Comparison of ENCODE assay signal across 17 cellular contexts in genomic region chr2:232749331-232749730, GRCh38. TPM values are rescaled to one million over a fixed set of nuclear protein-coding genes. Genes with fewer than 3 reads are reported as not detected.
A peak's percentile ranks its signal among the peaks of the same experiment; 100 is the strongest.
DNase-seq lines count a peak whose midpoint lies in the region; ATAC-seq and TF ChIP-seq lines count a peak whose summit lies in the region.
"Had no signal": no experiment of that assay in that cellular context is flagged by ENCODE, and none has a peak within 500 bp of the region (broad histone marks: within the 10 kb centered on the region; RNA-seq: fewer than 3 reads in every experiment).

No MANE protein-coding gene starts in this region.

- H3K4me1 Mint-ChIP-seq in activated CD8-positive, alpha-beta memory T cell treated with anti-CD3 and anti-CD28 coated beads, Interleukin-2, amount 10 ng/mL, durations not matched to agents 7 days and 5 days: peaks cover 24% of the 10 kb centered on the region
- H3K4me1 Mint-ChIP-seq in CD8-positive, alpha-beta T cell (ENCODE audit: low read depth): no peaks in the 10 kb centered on the region
- H3K4me1 Mint-ChIP-seq in endothelial cell (ENCODE audit: unreplicated experiment): no peaks in the 10 kb centered on the region

- H3K9me3 ChIP-seq in CD8-positive, alpha-beta T cell (ENCODE audit: low read length): no peaks in the 10 kb centered on the region
- H3K9me3 ChIP-seq in HEK293 (ENCODE audit: control insufficient read depth, insufficient read depth, low read depth, low read length): no peaks in the 10 kb centered on the region
- H3K9me3 ChIP-seq: BLaER1 treated with 17β-estradiol and CSF1 and Interleukin-3, amounts not matched to agents 10 nM and 100 nM had no signal

- no peaks in the 10 kb centered on the region for H3K27me3 ChIP-seq in CD8-positive, alpha-beta T cell (ENCODE audit: insufficient read depth, low read length)
- H3K27me3 ChIP-seq: BLaER1 treated with 17β-estradiol and CSF1 and Interleukin-3, amounts not matched to agents 10 nM and 100 nM had no signal

- DNase-seq in activated CD8-positive, alpha-beta memory T cell treated with anti-CD3 and anti-CD28 coated beads, Interleukin-2, amount 10 ng/mL, durations not matched to agents 7 days and 5 days: no peak
- DNase-seq in activated CD8-positive, alpha-beta memory T cell treated with anti-CD3 and anti-CD28 coated beads for 24 hours: no peak
- DNase-seq in CD8-positive, alpha-beta T cell: no peak
- DNase-seq in endothelial cell (ENCODE audit: low spot score) (no peak), SW480 (ENCODE audit: low spot score) (no peak), islet precursor cell (no peak), 8988T (no peak)
- DNase-seq: ACHN; CD4-positive, CD25-positive, alpha-beta regulatory T cell; DMS153; DMS79 treated with DMSO at 0.1 percent for 48 hours; EL; HCEC 1CT had no signal

- no peak for TF ChIP-seq CTCF in CD8-positive, alpha-beta T cell (IDR thresholded peaks at IDR 0.05)
- TF ChIP-seq CTCF in HEK293 (tag by site-specific recombination; IDR thresholded peaks at IDR 0.05): no peak
- TF ChIP-seq CTCF in endothelial cell (IDR thresholded peaks at IDR 0.05; ENCODE audit: unreplicated experiment): no peak

- H3K4me1 ChIP-seq in CD8-positive, alpha-beta T cell (ENCODE audit: insufficient read depth, low read length): no peaks in the 10 kb centered on the region
- H3K4me1 ChIP-seq in HEK293 (ENCODE audit: control insufficient read depth, insufficient read depth, low read length): no peaks in the 10 kb centered on the region

- intact Hi-C loops in CD8-positive, alpha-beta T cell (cut with DNase I, micrococcal nuclease): no loop called here

- H3K27ac Mint-ChIP-seq in activated CD8-positive, alpha-beta memory T cell treated with anti-CD3 and anti-CD28 coated beads, Interleukin-2, amount 10 ng/mL, durations not matched to agents 7 days and 5 days: peak overlapping the region; percentile 48
- H3K27ac Mint-ChIP-seq in CD8-positive, alpha-beta T cell: peak overlapping the region; percentile 7
- H3K27ac Mint-ChIP-seq in endothelial cell (ENCODE audit: unreplicated experiment): no peak overlapping the region

- POLR2A ChIA-PET in CD8-positive, alpha-beta T cell (lab: Charles Lee): no interaction called here
- POLR2A ChIA-PET in HEK293 (lab: Yijun Ruan, JAX): no interaction called here

- no peaks in the 10 kb centered on the region for H3K27me3 Mint-ChIP-seq in activated CD8-positive, alpha-beta memory T cell treated with anti-CD3 and anti-CD28 coated beads, Interleukin-2, amount 10 ng/mL, durations not matched to agents 7 days and 5 days
- H3K27me3 Mint-ChIP-seq in CD8-positive, alpha-beta T cell (ENCODE audit: low read depth): no peaks in the 10 kb centered on the region
- H3K27me3 Mint-ChIP-seq in endothelial cell (ENCODE audit: unreplicated experiment): peaks cover 2% of the 10 kb centered on the region
- H3K27me3 Mint-ChIP-seq: CD4-positive, CD25-positive, alpha-beta regulatory T cell had no signal

- no peak overlapping the region for H3K4me3 Mint-ChIP-seq in activated CD8-positive, alpha-beta memory T cell treated with anti-CD3 and anti-CD28 coated beads, Interleukin-2, amount 10 ng/mL, durations not matched to agents 7 days and 5 days
- no peak overlapping the region for H3K4me3 Mint-ChIP-seq in CD8-positive, alpha-beta T cell
- H3K4me3 Mint-ChIP-seq in endothelial cell (ENCODE audit: unreplicated experiment): peak overlapping the region; percentile 15
- H3K4me3 Mint-ChIP-seq: CD4-positive, CD25-positive, alpha-beta regulatory T cell had no signal

- peaks cover 24% of the 10 kb centered on the region for H3K36me3 ChIP-seq in CD8-positive, alpha-beta T cell (ENCODE audit: insufficient read depth, low read length)
- peaks cover 53 to 64% of the 10 kb centered on the region in 2 experiments for H3K36me3 ChIP-seq in HEK293 (ENCODE audit: control insufficient read depth in 2 of 2, insufficient read depth in 1 of 2, low read length in 2 of 2)

- peaks cover 26% of the 10 kb centered on the region for H3K36me3 Mint-ChIP-seq in activated CD8-positive, alpha-beta memory T cell treated with anti-CD3 and anti-CD28 coated beads, Interleukin-2, amount 10 ng/mL, durations not matched to agents 7 days and 5 days
- peaks cover 62% of the 10 kb centered on the region for H3K36me3 Mint-ChIP-seq in CD8-positive, alpha-beta T cell
- H3K36me3 Mint-ChIP-seq in endothelial cell (ENCODE audit: low read depth, unreplicated experiment): peaks cover 10% of the 10 kb centered on the region

- no peak overlapping the region for H3K4me3 ChIP-seq in CD8-positive, alpha-beta T cell (ENCODE audit: low read depth, low read length)
- no peak overlapping the region for H3K4me3 ChIP-seq in HEK293 (ENCODE audit: low read depth, low read length)
- H3K4me3 ChIP-seq: BLaER1 treated with 17β-estradiol and CSF1 and Interleukin-3, amounts not matched to agents 10 nM and 100 nM had no signal

- H3K27ac ChIP-seq in CD8-positive, alpha-beta T cell (ENCODE audit: low read depth, low read length): no peak overlapping the region
- no peak overlapping the region for H3K27ac ChIP-seq in HEK293 (ENCODE audit: extremely low read depth, low read depth, low read length)
- H3K27ac ChIP-seq: BLaER1 treated with 17β-estradiol and CSF1 and Interleukin-3, amounts not matched to agents 10 nM and 100 nM; HL-60 had no signal

- CTCF ChIA-PET in activated CD8-positive, alpha-beta memory T cell treated with anti-CD3 and anti-CD28 coated beads, Interleukin-2, amount 10 ng/mL, durations not matched to agents 7 days and 5 days (lab: Charles Lee): interaction anchor here (1.0 kb wide), 2 partner anchors 9 to 27 kb away, joined by 3 read pairs; no protein-coding TSS in a partner anchor
- CTCF ChIA-PET in CD8-positive, alpha-beta T cell (lab: Charles Lee): interaction anchor here (1.3 kb wide), 1 partner anchor 9 kb away, joined by 4 read pairs; no protein-coding TSS in a partner anchor
- CTCF ChIA-PET in HEK293 (lab: Yijun Ruan, JAX): interaction anchor here (0.8 to 1.2 kb wide), 2 partner anchors 10 to 96 kb away, joined by 3 to 4 read pairs; no protein-coding TSS in a partner anchor

- ATAC-seq in activated CD8-positive, alpha-beta memory T cell treated with anti-CD3 and anti-CD28 coated beads, Interleukin-2, amount 10 ng/mL, durations not matched to agents 7 days and 5 days: no peak
- ATAC-seq in CD8-positive, alpha-beta T cell: no peak

- H3K9me3 Mint-ChIP-seq in activated CD8-positive, alpha-beta memory T cell treated with anti-CD3 and anti-CD28 coated beads, Interleukin-2, amount 10 ng/mL, durations not matched to agents 7 days and 5 days (ENCODE audit: low read depth): no peaks in the 10 kb centered on the region
- H3K9me3 Mint-ChIP-seq in CD8-positive, alpha-beta T cell: no peaks in the 10 kb centered on the region
- no peaks in the 10 kb centered on the region for H3K9me3 Mint-ChIP-seq in endothelial cell (ENCODE audit: unreplicated experiment)
- H3K9me3 Mint-ChIP-seq: CD4-positive, CD25-positive, alpha-beta regulatory T cell had no signal

TF ChIP-seq in HEK293, 187 proteins besides CTCF, POLR2A, EP300 and RAD21 (continues in another document):
- TF ChIP-seq PRDM1 (tag by site-specific recombination; IDR thresholded peaks at IDR 0.05) (peak; percentile 91), PRDM10 (tag by site-specific recombination; IDR thresholded peaks at IDR 0.05) (no peak), ZNF239 (tag by site-specific recombination; IDR thresholded peaks at IDR 0.05) (no peak), ZNF223 (tag by site-specific recombination; IDR thresholded peaks at IDR 0.05) (no peak)

RNA-seq across cellular contexts. Expression of gene KCNJ13, which starts 27.0 kb away (rescaled TPM):
- not detected for total RNA-seq in activated CD8-positive, alpha-beta memory T cell treated with anti-CD3 and anti-CD28 coated beads, Interleukin-2, amount 10 ng/mL, durations not matched to agents 7 days and 5 days
- not detected for total RNA-seq in CD8-positive, alpha-beta T cell
- not detected for total RNA-seq in endothelial cell (ENCODE audit: unreplicated experiment)
- total RNA-seq: A172; CD4-positive, CD25-positive, alpha-beta regulatory T cell had no signal

RNA-seq across cellular contexts. Expression of gene GIGYF2, which starts 52.2 kb away (rescaled TPM):
- 10 to 100 TPM; 57.2 to 63.8 TPM for total RNA-seq in activated CD8-positive, alpha-beta memory T cell treated with anti-CD3 and anti-CD28 coated beads, Interleukin-2, amount 10 ng/mL, durations not matched to agents 7 days and 5 days
- 10 to 100 TPM; 40.5 to 52.2 TPM for total RNA-seq in CD8-positive, alpha-beta T cell
- 61.1 TPM for total RNA-seq in endothelial cell (ENCODE audit: unreplicated experiment)
